Comparison of ENCODE assay signal across 12 cellular contexts in the genomic region with DNA sequence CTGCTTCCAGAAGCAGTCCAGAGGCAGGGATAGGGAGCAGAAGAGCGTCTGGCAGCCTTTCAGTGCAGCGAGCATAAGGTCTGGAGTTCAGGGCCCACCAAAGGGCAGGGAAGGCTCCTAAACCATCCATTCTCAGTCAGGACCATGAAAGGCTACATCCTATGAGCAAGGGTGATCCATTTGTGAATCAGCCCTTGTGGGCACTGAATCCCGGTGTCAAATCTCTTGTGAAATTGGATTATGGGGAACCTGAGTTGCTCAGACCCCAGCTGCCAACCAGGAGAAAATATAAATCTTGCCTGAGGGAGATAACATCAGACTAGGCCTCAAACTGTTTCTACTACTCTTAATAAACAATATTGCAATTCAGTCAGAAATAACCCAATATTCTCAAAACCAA.
A peak's percentile ranks its signal among the peaks of the same experiment; 100 is the strongest.
DNase-seq lines count a peak whose midpoint lies in the region; ATAC-seq and TF ChIP-seq lines count a peak whose summit lies in the region.
"Had no signal": no experiment of that assay in that cellular context is flagged by ENCODE, and none has a peak within 500 bp of the region (broad histone marks: within the 10 kb centered on the region; RNA-seq: fewer than 3 reads in every experiment).

No MANE protein-coding gene starts in this region.

- intact Hi-C loops in sciatic nerve (cut with DNase I) = no loop called here

- ATAC-seq in sciatic nerve (no peak), GM21367 (IDR thresholded peaks at IDR 0.05; ENCODE audit: unreplicated experiment) (no peak)
- ATAC-seq: HCT116 had no signal

- H3K4me3 ChIP-seq in fibroblast of mammary gland (ENCODE audit: control insufficient read depth, low read depth, low read length) = no peak overlapping the region

- DNase-seq in HT1080 (ENCODE audit: low read depth) = peak; percentile 50
- DNase-seq in NCI-H82 treated with DMSO at 0.1 percent for 48 hours (lab: John Stamatoyannopoulos, UW; ENCODE audit: unreplicated experiment) = peak; percentile 48
- peak; percentile 12 for DNase-seq in SK-N-DZ (ENCODE audit: low spot score)
- DNase-seq in fibroblast of mammary gland (ENCODE audit: low read depth) = peak; percentile 20
- DNase-seq in sciatic nerve (ENCODE audit: low spot score) = no peak
- DNase-seq in activated gamma-delta T cell (lab: John Stamatoyannopoulos, UW) = no peak
- DNase-seq: C1 segment of cervical spinal cord; Calu3; CD4-positive, alpha-beta T cell; DMS 273 treated with DMSO at 0.1 percent for 48 hours had no signal

- TF ChIP-seq CTCF in fibroblast of mammary gland (conservative IDR thresholded peaks at IDR 0.05; ENCODE audit: control insufficient read depth, insufficient read depth, low read depth, low read length) = no peak

Comparison
In these comparisons a context has a peak if more than half of its experiments do, and no peak if none do; other contexts are left out.
1. DNase-seq: peak in HT1080 (single experiment), NCI-H82 treated with DMSO at 0.1 percent for 48 hours (single experiment), SK-N-DZ (single experiment) and fibroblast of mammary gland (single experiment); none in sciatic nerve (single experiment) and activated gamma-delta T cell (single experiment).